8 cellular contexts compared by ENCODE assay signal in the genomic region with DNA sequence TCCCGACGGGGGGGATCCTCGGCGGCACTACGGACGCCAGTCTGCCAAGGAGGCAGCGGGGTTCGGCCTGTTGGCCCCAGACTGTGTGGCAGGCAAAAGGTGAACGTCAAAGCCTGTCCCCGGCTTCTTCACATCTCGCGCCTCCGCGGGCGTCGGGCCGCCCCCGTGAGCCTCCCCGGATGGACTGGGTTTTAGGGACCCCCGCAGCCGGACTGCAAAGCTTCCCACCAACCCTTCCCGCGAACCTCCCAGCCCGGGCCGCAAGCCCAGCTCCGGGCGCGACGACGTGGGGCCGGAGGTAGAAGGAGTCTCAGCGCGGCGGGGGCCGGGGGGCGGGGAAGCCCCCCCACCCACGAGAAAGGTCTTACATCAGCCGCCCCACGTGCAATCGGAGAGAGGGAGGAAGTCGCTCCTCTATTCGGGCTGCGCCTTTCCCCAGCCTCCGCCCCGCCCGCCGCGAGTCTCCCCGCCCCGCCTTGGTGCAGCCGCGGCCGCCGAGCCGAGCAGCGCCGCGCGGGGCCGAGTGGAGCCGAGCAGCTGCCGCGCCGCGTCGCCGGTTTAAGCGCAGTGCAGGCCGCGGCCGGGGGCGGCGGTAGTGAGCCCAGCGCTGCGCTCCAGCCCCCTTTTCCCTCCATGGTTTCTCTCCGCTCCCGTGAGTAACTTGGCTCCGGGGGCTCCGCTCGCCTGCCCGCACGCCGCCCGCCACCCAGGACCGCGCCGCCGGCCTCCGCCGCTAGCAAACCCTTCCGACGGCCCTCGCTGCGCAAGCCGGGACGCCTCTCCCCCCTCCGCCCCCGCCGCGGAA. TPM values are rescaled to one million over a fixed set of nuclear protein-coding genes. Genes with fewer than 3 reads are reported as not detected.
A peak's percentile ranks its signal among the peaks of the same experiment; 100 is the strongest.
DNase-seq lines count a peak whose midpoint lies in the region; ATAC-seq and TF ChIP-seq lines count a peak whose summit lies in the region.

ANP32B (plus strand) TSS at position 623 of the 805 bp plus-strand sequence. CDS start 215 bp downstream, outside the sequence.

- POLR2A ChIA-PET in PC-9 (lab: Charles Lee; ENCODE audit: unreplicated experiment): interaction anchor here (0.6 to 0.7 kb wide), 2 partner anchors 21 to 33 kb away, joined by 4 to 5 read pairs; no protein-coding TSS in a partner anchor

- peak within 1 kb of the TSS; percentile 89 to 94 (median 91) for H3K4me3 Mint-ChIP-seq in IgD-negative memory B cell
- H3K4me3 Mint-ChIP-seq in activated T-cell treated with anti-CD3 and anti-CD28 coated beads, Interleukin-2, amount 50 U/mL, for 4 hours: peak within 1 kb of the TSS; percentile 81

- H3K9me3 ChIP-seq in PC-9 (ENCODE audit: insufficient read depth, low read depth): no peaks in the 10 kb centered on the region

- peak within 1 kb of the TSS; percentile 93 to 98 (median 95) for H3K27ac Mint-ChIP-seq in IgD-negative memory B cell

- peak; percentile 56; the same call in 1 of the 2 replicates for TF ChIP-seq CTCF in PC-9 (conservative IDR thresholded peaks at IDR 0.05)

- peak within 1 kb of the TSS; percentile 93 for H3K27ac ChIP-seq in PC-9

- intact Hi-C loops in PC-9 (cut with micrococcal nuclease; ENCODE audit: unreplicated experiment): loop anchor here (1.0 to 5.0 kb wide), 5 partner anchors 60 to 350 kb away; partner anchors contain the start of genes CORO2A, NANS, NCBP1 and TRMO

- H3K27me3 Mint-ChIP-seq in IgD-negative memory B cell: no peaks in the 10 kb centered on the region
- H3K27me3 Mint-ChIP-seq in activated T-cell treated with anti-CD3 and anti-CD28 coated beads, Interleukin-2, amount 50 U/mL, for 4 hours (ENCODE audit: low read depth): no peaks in the 10 kb centered on the region

- peaks cover 24 to 28% (median 28%) of the 10 kb centered on the region in 3 donors for H3K4me1 Mint-ChIP-seq in IgD-negative memory B cell
- H3K4me1 Mint-ChIP-seq in activated T-cell treated with anti-CD3 and anti-CD28 coated beads, Interleukin-2, amount 50 U/mL, for 4 hours (ENCODE audit: low read depth): peaks cover 45% of the 10 kb centered on the region

- H3K4me2 ChIP-seq in PC-9: peak within 1 kb of the TSS; percentile 89

- peak within 1 kb of the TSS; percentile 90 for H2AFZ ChIP-seq in PC-9

- ATAC-seq in GM21528 (IDR thresholded peaks at IDR 0.05; ENCODE audit: low FRiP score, unreplicated experiment) (peak; percentile 70), esophagus mucosa (peak; percentile 91)
- ATAC-seq in activated T-cell treated with anti-CD3 and anti-CD28 coated beads, Interleukin-2, amount 50 U/mL, for 4 hours: peak; percentile 77 to 82

- H3F3A ChIP-seq in PC-9 (ENCODE audit: insufficient read depth, low read depth): peaks cover 11% of the 10 kb centered on the region; the same call in 1 of the 2 replicates

- H3K4me1 ChIP-seq in PC-9 (replicated peaks; ENCODE audit: insufficient read depth): peaks cover 37% of the 10 kb centered on the region

- H3K79me2 ChIP-seq in PC-9 (ENCODE audit: low read depth): peaks cover 54% of the 10 kb centered on the region

- H3K27me3 ChIP-seq in PC-9 (ENCODE audit: insufficient read depth, low read depth): no peaks in the 10 kb centered on the region

- H3K9me2 ChIP-seq in PC-9 (ENCODE audit: insufficient read depth): no peaks in the 10 kb centered on the region

- BruUV-seq in PC-9 (replicated peaks; lab: Mats Ljungman, UMichigan): TSS peak; percentile 83

- H3K36me3 Mint-ChIP-seq in IgD-negative memory B cell: no peaks in the 10 kb centered on the region
- peaks cover 6% of the 10 kb centered on the region for H3K36me3 Mint-ChIP-seq in activated T-cell treated with anti-CD3 and anti-CD28 coated beads, Interleukin-2, amount 50 U/mL, for 4 hours (ENCODE audit: insufficient read depth)

- CTCF ChIA-PET in PC-9 (lab: Charles Lee): interaction anchor here (0.6 to 0.9 kb wide), 2 partner anchors 60 to 264 kb away, joined by 3 to 12 read pairs; no protein-coding TSS in a partner anchor

- DNase-seq in DMS53 (lab: John Stamatoyannopoulos, UW) (peak; percentile 93), PC-9 (peak; percentile 67 to 96), myocyte (ENCODE audit: low read depth) (peak; percentile 91)
- DNase-seq in activated T-cell treated with anti-CD3 and anti-CD28 coated beads, Interleukin-2, amount 50 U/mL, for 4 hours: peak; percentile 96
- DNase-seq in stimulated activated CD8-positive, alpha-beta memory T cell treated with anti-CD3 and anti-CD28 coated beads, Interleukin-7, amount 100 ng/mL, for 4 hours (ENCODE audit: low read depth in 2 of 2): peak; percentile 93 to 96

- peak within 1 kb of the TSS; percentile 92 for H3K4me3 ChIP-seq in PC-9

- H4K20me1 ChIP-seq in PC-9 (ENCODE audit: insufficient read depth): peaks cover 16% of the 10 kb centered on the region

- no peaks in the 10 kb centered on the region for H3K9me3 Mint-ChIP-seq in IgD-negative memory B cell
- H3K9me3 Mint-ChIP-seq in activated T-cell treated with anti-CD3 and anti-CD28 coated beads, Interleukin-2, amount 50 U/mL, for 4 hours: no peaks in the 10 kb centered on the region

- peaks cover 4% of the 10 kb centered on the region; the same call in 1 of the 2 replicates for H3K36me3 ChIP-seq in PC-9 (ENCODE audit: low read depth)

RNA-seq across cellular contexts. Expression of gene ANP32B, which starts in this region (rescaled TPM):
- polyA plus RNA-seq in IgD-negative memory B cell: 87.0 TPM
- 280 and 284 TPM in 2 replicates for total RNA-seq in PC-9 (2021)
- total RNA-seq in activated T-cell treated with anti-CD3 and anti-CD28 coated beads, Interleukin-2, amount 50 U/mL, for 4 hours: 100 to 1,000 TPM; 307 to 343 (median 326) TPM
- total RNA-seq in esophagus mucosa: 102 TPM
- 7.0 and 7.1 TPM in 2 replicates for total RNA-seq in myocyte
- polyA plus RNA-seq in myocyte (2012): 88.5 TPM

Comparison
In these comparisons a context has a peak if more than half of its experiments do, and no peak if none do; other contexts are left out.
1. Peak in every context shown above with its lines: DNase-seq, ATAC-seq, H3K4me3 ChIP-seq and H3K27ac ChIP-seq.
2. RNA of gene ANP32B (total RNA-seq): 307 to 343 TPM in activated T-cell treated with anti-CD3 and anti-CD28 coated beads, Interleukin-2, amount 50 U/mL, for 4 hours, 280 to 284 TPM in PC-9 and 102 TPM in esophagus mucosa (single experiment); 7.0 to 7.1 TPM in myocyte; every median in the first group is over 10 times any median in the second.